ENCODE assay signal across 28 cellular contexts in genomic region chr13:47306991-47307390, GRCh38.
"Had no signal": no experiment of that assay in that cellular context is flagged by ENCODE, and none has a peak within 500 bp of the region (broad histone marks: within the 10 kb centered on the region; RNA-seq: fewer than 3 reads in every experiment).

No MANE protein-coding gene starts in this region.

- ATAC-seq: activated CD4-positive, CD25-positive, alpha-beta regulatory T cell treated with anti-CD3 and anti-CD28 coated beads, Interleukin-2, amount 50 U/mL, for 24 hours; effector memory CD8-positive, alpha-beta T cell; heart right ventricle; left ventricle myocardium superior; naive thymus-derived CD4-positive, alpha-beta T cell; sciatic nerve; stimulated activated effector memory CD8-positive, alpha-beta T cell treated with anti-CD3 and anti-CD28 coated beads, Interleukin-12 subunit alpha, Interleukin-12 subunit beta, amount 100 ng/mL, for 72 hours had no signal

- DNase-seq: activated CD4-positive, alpha-beta T cell treated with anti-CD3 and anti-CD28 coated beads for 48 hours; activated CD4-positive, alpha-beta T cell treated with anti-CD3 and anti-CD28 coated beads, Interleukin-2, amount 50 U/mL, for 48 hours; activated CD8-positive, alpha-beta memory T cell treated with anti-CD3 and anti-CD28 coated beads for 24 hours; activated gamma-delta T cell; activated naive CD4-positive, alpha-beta T cell treated with anti-CD3 and anti-CD28 coated beads, Interleukin-2, amount 10 ng/mL, durations not matched to agents 7 days and 5 days; activated naive CD8-positive, alpha-beta T cell treated with anti-CD3 and anti-CD28 coated beads, Interleukin-2, amount 10 ng/mL, durations not matched to agents 7 days and 5 days; activated T-cell treated with anti-CD3 and anti-CD28 coated beads, Interleukin-2, amount 50 U/mL, for 1 hour; amniotic stem cell; brain microvascular endothelial cell; cortex of kidney; effector memory CD8-positive, alpha-beta T cell; foreskin melanocyte; heart right ventricle; left ventricle myocardium superior; mammary epithelial cell; naive thymus-derived CD4-positive, alpha-beta T cell; pancreas; retina; stimulated activated CD4-positive, alpha-beta T cell treated with anti-CD3 and anti-CD28 coated beads, Interleukin-4, amount 100 ng/mL, for 24 hours; T1000; WERI-Rb-1 had no signal

- H3K4me3 ChIP-seq: heart right ventricle, pancreas, prostate gland, skin epidermis, thoracic aorta, vagina had no signal
